24 cellular contexts compared by ENCODE assay signal in the genomic region with DNA sequence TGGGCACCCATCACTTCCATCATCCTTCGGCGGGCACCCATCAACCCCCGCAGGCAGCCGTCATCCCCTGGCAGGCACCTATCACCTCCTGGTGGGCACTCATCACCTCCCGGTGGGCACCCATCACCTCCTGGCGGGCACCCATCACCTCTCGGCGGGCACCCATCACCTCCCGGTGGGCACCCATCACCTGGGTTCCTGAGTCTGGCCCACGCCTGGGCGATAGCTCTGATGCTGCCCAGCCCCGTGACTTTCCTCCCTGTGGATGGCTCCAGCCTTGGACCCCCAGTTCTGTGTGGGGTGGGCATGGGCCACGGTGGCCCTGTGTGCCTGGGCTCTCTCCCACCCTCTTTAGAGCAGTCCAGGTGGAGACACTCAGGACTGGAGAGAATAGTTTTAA. TPM values are rescaled to one million over a fixed set of nuclear protein-coding genes. Genes with fewer than 3 reads are reported as not detected.
A peak's percentile ranks its signal among the peaks of the same experiment; 100 is the strongest.
DNase-seq lines count a peak whose midpoint lies in the region; ATAC-seq, FAIRE-seq and TF ChIP-seq lines count a peak whose summit lies in the region.
"Had no signal": no experiment of that assay in that cellular context is flagged by ENCODE, and none has a peak within 500 bp of the region (broad histone marks: within the 10 kb centered on the region; RNA-seq: fewer than 3 reads in every experiment).

No MANE protein-coding gene starts in this region.

- POLR2A ChIA-PET in SK-N-SH (lab: Yijun Ruan, JAX) (no interaction called here), A549 (lab: Yijun Ruan, JAX) (interaction anchor here (1.0 kb wide), 1 partner anchor 29 kb away, joined by 5 read pairs; a partner anchor contains a TSS), HepG2 (lab: Yijun Ruan, JAX) (no interaction called here)

- DNase-seq in SK-N-SH (peak; percentile 17), A549 (ENCODE audit: low read depth in 1 of 2, low spot score in 1 of 2) (no peak), ascending aorta (ENCODE audit: low spot score in 2 of 2) (no peak), HepG2 (ENCODE audit: low spot score) (no peak), NCI-H82 (lab: John Stamatoyannopoulos, UW) (no peak), NCI-H1048 (lab: John Stamatoyannopoulos, UW) (no peak)
- DNase-seq: CD8-positive, alpha-beta T cell; DMS153; MM.1S; NCI-H1092 treated with DMSO at 0.1 percent for 48 hours; NCI-H1436 treated with DMSO at 0.1 percent for 48 hours; NCI-H1930; NCI-H2227 treated with DMSO at 0.1 percent for 48 hours; NCI-H510A; SIG-M5 had no signal

- H3K27me3 ChIP-seq in SK-N-SH (ENCODE audit: insufficient read depth) (no peaks in the 10 kb centered on the region), ascending aorta (no peaks in the 10 kb centered on the region), HepG2 (ENCODE audit: control insufficient read depth in 1 of 2, insufficient read depth in 2 of 2, low read length in 2 of 2) (no peaks in the 10 kb centered on the region)
- H3K27me3 ChIP-seq: BLaER1 treated with 17β-estradiol and CSF1 and Interleukin-3, amounts not matched to agents 10 nM and 100 nM had no signal

- CTCF ChIA-PET in SK-N-SH (lab: Yijun Ruan, JAX): interaction anchor here (7.1 kb wide), 1 partner anchor 29 kb away, joined by 40 read pairs; a partner anchor contains a TSS
- CTCF ChIA-PET in A549 (lab: Yijun Ruan, JAX): interaction anchor here (0.7 to 2.4 kb wide), 5 partner anchors 18 to 175 kb away, joined by 3 to 19 read pairs (median 5); a partner anchor contains a TSS
- CTCF ChIA-PET in HepG2 (lab: Yijun Ruan, JAX; ENCODE audit: low intra/inter-chr PET ratio, low total read pairs): no interaction called here

- no peaks in the 10 kb centered on the region for H3K9me2 ChIP-seq in SK-N-SH

- no peak overlapping the region for H3K4me3 ChIP-seq in SK-N-SH (ENCODE audit: low read depth in 2 of 2, low read length in 1 of 2)
- H3K4me3 ChIP-seq in A549: no peak overlapping the region
- no peak overlapping the region for H3K4me3 ChIP-seq in ascending aorta
- no peak overlapping the region for H3K4me3 ChIP-seq in HepG2 (replicated peaks in 1 of 3; ENCODE audit: insufficient read depth in 1 of 3, low read depth in 2 of 3, low read length in 3 of 3)
- H3K4me3 ChIP-seq: BLaER1 treated with 17β-estradiol and CSF1 and Interleukin-3, amounts not matched to agents 10 nM and 100 nM; K562 had no signal

- H3K4me2 ChIP-seq in SK-N-SH: no peak overlapping the region
- H3K4me2 ChIP-seq in A549: 0 out of 3 replicates have a peak overlapping the region, but pooled peaks have one; percentile 22
- H3K4me2 ChIP-seq in HepG2 (ENCODE audit: low read depth, low read length): no peak overlapping the region
- H3K4me2 ChIP-seq: BLaER1 treated with 17β-estradiol and CSF1 and Interleukin-3, amounts not matched to agents 10 nM and 100 nM had no signal

- peaks cover 30% of the 10 kb centered on the region for H3F3A ChIP-seq in SK-N-SH (replicated peaks; ENCODE audit: insufficient read depth)

- TF ChIP-seq EP300 in SK-N-SH (IDR thresholded peaks at IDR 0.05; ENCODE audit: borderline replicate concordance in 1 of 2, low read depth in 1 of 2, low read length in 1 of 2) (no peak), A549 (IDR thresholded peaks at IDR 0.05) (no peak), HepG2 (IDR thresholded peaks at IDR 0.05; ENCODE audit: low read depth in 2 of 2, low read length in 2 of 2) (no peak), HepG2 (CRISPR knock-in tag; IDR thresholded peaks at IDR 0.05; ENCODE audit: borderline replicate concordance) (no peak)

- no peak overlapping the region for H2AFZ ChIP-seq in SK-N-SH (ENCODE audit: low read depth)
- no peak overlapping the region for H2AFZ ChIP-seq in HepG2 (ENCODE audit: low read length)

- H3K36me3 ChIP-seq in SK-N-SH (replicated peaks in 1 of 2; ENCODE audit: control insufficient read depth in 1 of 2, insufficient read depth in 2 of 2, low read length in 1 of 2) (peaks cover 69 to 70% of the 10 kb centered on the region in 2 experiments), ascending aorta (peaks cover 88 to 100% of the 10 kb centered on the region in 2 donors), HepG2 (replicated peaks in 1 of 2; ENCODE audit: control insufficient read depth in 1 of 2, insufficient read depth in 2 of 2, low read length in 2 of 2) (peaks cover 19 to 51% of the 10 kb centered on the region in 2 experiments)

- in situ Hi-C loops in HepG2 (cut with HindIII; ENCODE audit: extremely low pct_ligation_motif_present, low pct_unique_long_range_greater_than_20kb): no loop called here

- H4K20me1 ChIP-seq in SK-N-SH (ENCODE audit: insufficient read depth): no peaks in the 10 kb centered on the region
- no peaks in the 10 kb centered on the region for H4K20me1 ChIP-seq in HepG2 (ENCODE audit: insufficient read depth, low read length)

- intact Hi-C loops in ascending aorta (cut with DNase I) (no loop called here), HepG2 (cut with micrococcal nuclease; ENCODE audit: unreplicated experiment) (no loop called here)

- H3K79me2 ChIP-seq in SK-N-SH (ENCODE audit: insufficient read depth) (peaks cover 21% of the 10 kb centered on the region; the same call in 1 of the 2 replicates), HepG2 (ENCODE audit: insufficient read depth, low read length) (no peaks in the 10 kb centered on the region)

- FAIRE-seq in A549 (lab: Jason Lieb, UNC): no peak
- no peak for FAIRE-seq in HepG2 (lab: Jason Lieb, UNC)
- FAIRE-seq: GM18507, GM19239, H1, K562 had no signal

- TF ChIP-seq RAD21 in SK-N-SH (IDR thresholded peaks at IDR 0.05; ENCODE audit: low read length) (no peak), A549 (conservative IDR thresholded peaks at IDR 0.05 in 1 of 2, IDR thresholded peaks at IDR 0.05 in 1 of 2) (no peak), HepG2 (CRISPR knock-in tag; IDR thresholded peaks at IDR 0.05) (no peak)

- no peak for TF ChIP-seq POLR2A in A549 (IDR thresholded peaks at IDR 0.05; ENCODE audit: low read length)
- no peak for TF ChIP-seq POLR2A in HepG2 (IDR thresholded peaks at IDR 0.05; ENCODE audit: insufficient read depth in 1 of 2, low read depth in 2 of 2, low read length in 2 of 2)

- no peak overlapping the region; a peak in 1 of 4 replicates for H3K27ac ChIP-seq in SK-N-SH (ENCODE audit: low read depth in 2 of 2, low read length in 1 of 2)
- peak overlapping the region; percentile 55 to 82; a peak in 4 of 6 replicates for H3K27ac ChIP-seq in A549
- peak overlapping the region; percentile 25 to 66 for H3K27ac ChIP-seq in ascending aorta
- no peak overlapping the region for H3K27ac ChIP-seq in HepG2 (ENCODE audit: extremely low read length, insufficient read depth, low read length)
- H3K27ac ChIP-seq: 22Rv1; BLaER1 treated with 17β-estradiol and CSF1 and Interleukin-3, amounts not matched to agents 10 nM and 100 nM had no signal

- TF ChIP-seq CTCF in SK-N-SH (IDR thresholded peaks at IDR 0.05): no peak
- no peak for TF ChIP-seq CTCF in A549 (IDR thresholded peaks at IDR 0.05)
- TF ChIP-seq CTCF in ascending aorta (IDR thresholded peaks at IDR 0.05): no peak
- TF ChIP-seq CTCF in HepG2 (CRISPR knock-in tag; IDR thresholded peaks at IDR 0.05): no peak

- H3K4me1 ChIP-seq in SK-N-SH (ENCODE audit: control insufficient read depth in 1 of 2, insufficient read depth in 2 of 2, low read depth in 1 of 2, low read length in 1 of 2) (peaks cover 0 to 11% of the 10 kb centered on the region in 2 experiments; a peak in 1 of 4 replicates), A549 (peaks cover 91% of the 10 kb centered on the region), ascending aorta (peaks cover 4 to 6% of the 10 kb centered on the region in 2 donors), HepG2 (ENCODE audit: insufficient read depth, low read length) (no peaks in the 10 kb centered on the region)

- ATAC-seq in SK-N-SH treated with all-trans-retinoic acid at 6 μM for 48 hours: no peak
- ATAC-seq in A549: no peak
- no peak for ATAC-seq in HepG2
- no peak for ATAC-seq in HG03342 (IDR thresholded peaks at IDR 0.05; ENCODE audit: unreplicated experiment)
- ATAC-seq: CD8-positive, alpha-beta T cell; K562; Panc1 had no signal

- no peaks in the 10 kb centered on the region for H3K9me3 ChIP-seq in SK-N-SH
- H3K9me3 ChIP-seq in A549: no peaks in the 10 kb centered on the region
- no peaks in the 10 kb centered on the region for H3K9me3 ChIP-seq in ascending aorta
- H3K9me3 ChIP-seq in HepG2 (ENCODE audit: low read length): no peaks in the 10 kb centered on the region
- H3K9me3 ChIP-seq: BLaER1 treated with 17β-estradiol and CSF1 and Interleukin-3, amounts not matched to agents 10 nM and 100 nM had no signal

- no TSS peak for BruUV-seq in HepG2 (replicated peaks; lab: Mats Ljungman, UMichigan)

- WGBS in SK-N-SH (ENCODE audit: low lambda C conversion rate): 100% methylated on average over 2 of the region's 13 CpGs
- 83% methylated on average over 13 of the region's 13 CpGs for WGBS in A549 (ENCODE audit: missing lambda C conversion rate)
- 87% methylated on average over 13 of the region's 13 CpGs for WGBS in HepG2 (ENCODE audit: low lambda C conversion rate)

- H3K9ac ChIP-seq in SK-N-SH: no peak overlapping the region
- H3K9ac ChIP-seq in HepG2 (ENCODE audit: insufficient read depth, low read depth, low read length): no peak overlapping the region
- H3K9ac ChIP-seq: BLaER1 treated with 17β-estradiol and CSF1 and Interleukin-3, amounts not matched to agents 10 nM and 100 nM had no signal

RNA-seq across cellular contexts. Expression of a gene that starts 29.0 kb away (rescaled TPM):
- 33.0 and 59.7 TPM in 2 replicates for polyA plus RNA-seq in SK-N-SH (2012; rRNA removed)
- 22.0 and 28.4 TPM in 2 replicates for polyA plus RNA-seq in SK-N-SH (2012; cell fraction: cytosol; rRNA removed)
- polyA plus RNA-seq in SK-N-SH (2012; cell fraction: nucleus; rRNA removed): 122 and 146 TPM in 2 replicates
- 139 and 151 TPM in 2 replicates for polyA plus RNA-seq in A549 (2011; rRNA removed)
- 236 and 256 TPM in 2 replicates for polyA plus RNA-seq in A549 (2012; cell fraction: cytosol; rRNA removed)
- 551 and 642 TPM in 2 replicates for polyA plus RNA-seq in A549 (2012; cell fraction: nucleus; rRNA removed)
- 200 to 232 TPM (median 220 TPM) in 3 replicates for polyA plus RNA-seq in A549 (2017; fragmentation: RNase III; extraction: RNeasy Plus Mini Kit Qiagen cat#74134 plus additional on column Dnase treatment)
- 127 and 177 TPM in 2 replicates for polyA minus RNA-seq in A549 (2011; rRNA and poly(A)+ RNA removed)
- 68.0 TPM for total RNA-seq in ascending aorta
- total RNA-seq in HepG2 (2016; rRNA removed; fragmentation: Illumina TruSeq; extraction: Trizol): 0.87 and 1.2 TPM in 2 replicates
- 0.18 and 0.20 TPM in 2 replicates for total RNA-seq in HepG2 (2016; cell fraction: cytosol; rRNA removed; fragmentation: Illumina TruSeq; extraction: Trizol; ENCODE audit: low read depth)
- total RNA-seq in HepG2 (2016; cell fraction: insoluble cytoplasmic fraction; rRNA removed; fragmentation: Illumina TruSeq; extraction: Trizol): 0.36 and 0.80 TPM in 2 replicates
- 0.34 and 0.37 TPM in 2 replicates for total RNA-seq in HepG2 (2016; cell fraction: membrane; rRNA removed; fragmentation: Illumina TruSeq; extraction: Trizol)
- 0.88 and 1.3 TPM in 2 replicates for total RNA-seq in HepG2 (2016; cell fraction: nucleus; rRNA removed; fragmentation: Illumina TruSeq; extraction: Trizol)
- polyA plus RNA-seq in HepG2 (2011; rRNA removed): 10.9 and 13.3 TPM in 2 replicates
- 3.7 and 4.8 TPM in 2 replicates for polyA plus RNA-seq in HepG2 (2011; cell fraction: cytosol; rRNA removed)
- polyA plus RNA-seq in HepG2 (2011; cell fraction: nucleus; rRNA removed): 27.2 and 51.8 TPM in 2 replicates
- 9.2 and 16.4 TPM in 2 replicates for polyA plus RNA-seq in HepG2 (2012)
- polyA plus RNA-seq in HepG2 (2016; cell fraction: cytosol; fragmentation: Illumina TruSeq; extraction: Trizol; ENCODE audit: low read depth): 0.06 and 0.09 TPM in 2 replicates
- polyA plus RNA-seq in HepG2 (2016; cell fraction: insoluble cytoplasmic fraction; fragmentation: Illumina TruSeq; extraction: Trizol; ENCODE audit: low read depth): 0.51 and 0.97 TPM in 2 replicates
- 0.21 and 0.44 TPM in 2 replicates for polyA plus RNA-seq in HepG2 (2016; cell fraction: membrane; fragmentation: Illumina TruSeq; extraction: Trizol; ENCODE audit: low read depth)
- 1.6 and 4.3 TPM in 2 replicates for polyA plus RNA-seq in HepG2 (2016; cell fraction: nucleus; fragmentation: Illumina TruSeq; extraction: Trizol; ENCODE audit: insufficient read depth, low read depth)
- polyA minus RNA-seq in HepG2 (2011; rRNA and poly(A)+ RNA removed; ENCODE audit: low replicate concordance): 10.8 and 22.0 TPM in 2 replicates
- polyA minus RNA-seq in HepG2 (2011; cell fraction: cytosol; rRNA and poly(A)+ RNA removed): 4.5 and 7.2 TPM in 2 replicates
- polyA minus RNA-seq in HepG2 (2011; cell fraction: nucleus; rRNA and poly(A)+ RNA removed): 12.1 and 13.3 TPM in 2 replicates

Comparison
In these comparisons a context has a peak if more than half of its experiments do, and no peak if none do; other contexts are left out.
1. H3K27ac ChIP-seq: peak in A549 (2 of 2) and ascending aorta (2 of 2); none in SK-N-SH (0 of 2) and HepG2 (single experiment).